1 cellular context compared by ENCODE assay signal in the genomic region with DNA sequence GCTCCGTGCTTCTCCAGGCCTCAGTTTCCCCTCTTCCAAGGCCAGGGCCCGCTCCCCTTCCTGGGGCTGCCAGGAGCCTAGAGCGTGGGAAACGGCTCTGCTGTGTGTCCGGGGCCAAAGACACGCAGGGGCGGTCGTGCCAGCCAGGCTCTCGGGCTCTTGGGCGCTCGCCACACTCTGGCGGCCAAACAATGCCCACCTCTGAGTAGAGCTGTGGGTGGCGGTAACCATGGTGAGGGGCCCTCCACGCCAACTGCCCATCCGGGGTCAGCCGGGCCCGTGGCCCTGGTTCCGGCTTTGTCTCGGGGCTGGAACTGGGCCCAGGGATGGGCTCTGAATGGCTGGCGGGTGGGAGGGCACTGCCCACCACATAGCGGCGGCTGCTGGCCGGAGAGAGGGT.
TF ChIP-seq lines count a peak whose summit lies in the region.

No MANE protein-coding gene starts in this region.

TF ChIP-seq in K562, 482 proteins besides CTCF, POLR2A, EP300 and RAD21:
- TF ChIP-seq TCF7 (IDR thresholded peaks at IDR 0.05; ENCODE audit: borderline replicate concordance) (no peak), POLR2G (IDR thresholded peaks at IDR 0.05; ENCODE audit: low read depth, low read length) (0 out of 2 replicates have a peak, but pooled peaks have one; percentile 10)
